26 cellular contexts compared by ENCODE assay signal in the genomic region with DNA sequence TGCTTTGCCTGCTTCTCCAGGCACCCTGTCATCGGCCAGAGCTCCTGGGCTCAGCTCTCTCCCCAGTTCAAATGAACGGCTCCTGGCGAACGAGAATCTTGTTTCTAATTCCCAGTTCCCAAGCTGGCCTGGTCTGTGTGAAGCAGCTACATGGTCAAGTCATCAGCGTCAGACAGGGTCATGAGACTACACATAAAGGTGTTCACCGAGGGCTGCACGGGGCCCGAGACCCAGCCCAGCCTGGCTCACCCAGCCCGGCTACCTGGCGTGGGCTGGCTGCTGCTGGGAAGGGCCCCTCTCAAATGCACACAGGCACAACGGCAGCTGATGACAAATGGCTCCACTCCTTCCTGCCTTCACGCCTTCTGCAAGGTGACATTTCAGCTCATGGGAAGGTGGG.
"Had no signal": no experiment of that assay in that cellular context is flagged by ENCODE, and none has a peak within 500 bp of the region (broad histone marks: within the 10 kb centered on the region; RNA-seq: fewer than 3 reads in every experiment).

No MANE protein-coding gene starts in this region.

- H3K4me3 ChIP-seq: K562 had no signal

- DNase-seq: activated CD4-positive, alpha-beta T cell treated with anti-CD3 and anti-CD28 coated beads for 48 hours; activated CD4-positive, alpha-beta T cell treated with anti-CD3 and anti-CD28 coated beads, Interleukin-2, amount 50 U/mL, for 4 hours; activated CD4-positive, CD25-positive, alpha-beta regulatory T cell treated with anti-CD3 and anti-CD28 coated beads, Interleukin-2, amount 50 U/mL, for 72 hours; activated CD8-positive, alpha-beta memory T cell treated with anti-CD3 and anti-CD28 coated beads, Interleukin-2, amount 50 U/mL, for 48 hours; activated CD8-positive, alpha-beta T cell treated with anti-CD3 and anti-CD28 coated beads, Interleukin-2, amount 10 ng/mL, durations not matched to agents 7 days and 5 days; activated effector memory CD4-positive, alpha-beta T cell treated with Interleukin-2 at 50 U/mL for 16 hours; activated naive CD4-positive, alpha-beta T cell; activated T-cell treated with anti-CD3 and anti-CD28 coated beads, Interleukin-2, amount 50 U/mL, for 1 hour; Karpas-422; MM.1S; NCI-H1105; NCI-H1436; NCI-H1694 treated with DMSO at 0.1 percent for 48 hours; NCI-H2029 treated with DMSO at 0.1 percent for 48 hours; NCI-H510A treated with DMSO at 0.1 percent for 48 hours; NCI-H69; NK-92 treated with Interleukin-12 subunit alpha and Interleukin-12 subunit beta, amount 100 ng/mL, for 24 hours; OCI-M1; RPMI8226; SIG-M5; T-helper 17 cell; T-helper 9 cell had no signal

- FAIRE-seq: astrocyte, K562 had no signal

- ATAC-seq: activated CD8-positive, alpha-beta T cell treated with anti-CD3 and anti-CD28 coated beads, Interleukin-2, amount 10 ng/mL, durations not matched to agents 7 days and 5 days; K562; Panc1; T-helper 17 cell; WTC11 had no signal
